Comparison of ENCODE assay signal across 9 cellular contexts in genomic region chr2:119407430-119408220, GRCh38. TPM values are rescaled to one million over a fixed set of nuclear protein-coding genes. Genes with fewer than 3 reads are reported as not detected.
DNase-seq lines count a peak whose midpoint lies in the region; ATAC-seq and TF ChIP-seq lines count a peak whose summit lies in the region.
"Had no signal": no experiment of that assay in that cellular context is flagged by ENCODE, and none has a peak within 500 bp of the region (broad histone marks: within the 10 kb centered on the region; RNA-seq: fewer than 3 reads in every experiment).

No MANE protein-coding gene starts in this region.

- H3K23ac ChIP-seq in neuronal stem cell (ENCODE audit: low read depth, low read length, poor library complexity) = no peak overlapping the region

- no peak overlapping the region for H3K27ac Mint-ChIP-seq in WTC11
- H3K27ac Mint-ChIP-seq: stimulated activated naive CD8-positive, alpha-beta T cell treated with anti-CD3 and anti-CD28 coated beads, Interleukin-15, Interleukin-2, amounts not matched to agents 100 ng/mL and 50 ng/mL, for 24 hours had no signal

- H2AK5ac ChIP-seq in neuronal stem cell (ENCODE audit: low read depth, low read length) = no peak overlapping the region

- H2BK5ac ChIP-seq in neuronal stem cell (ENCODE audit: low read length) = no peak overlapping the region

- peaks cover 0 to 5% (median 0%) of the 10 kb centered on the region in 3 experiments for H3K27me3 ChIP-seq in neuronal stem cell (ENCODE audit: control insufficient read depth in 3 of 3, insufficient read depth in 3 of 3, low read depth in 1 of 3, low read length in 3 of 3)

- WGBS in neuronal stem cell (ENCODE audit: extremely low coverage in 2 of 2, insufficient read length in 2 of 2, insufficient replicate concordance in 1 of 2), 2 donors = no CpG with 5 or more reads among the region's 7 CpGs

- H4K8ac ChIP-seq in neuronal stem cell (ENCODE audit: low read depth, low read length) = no peak overlapping the region

- H3K4me3 Mint-ChIP-seq in WTC11 = no peak overlapping the region
- H3K4me3 Mint-ChIP-seq: stimulated activated naive CD8-positive, alpha-beta T cell treated with anti-CD3 and anti-CD28 coated beads, Interleukin-15, Interleukin-2, amounts not matched to agents 100 ng/mL and 50 ng/mL, for 24 hours had no signal

- no peaks in the 10 kb centered on the region for H3K4me1 ChIP-seq in neuronal stem cell (ENCODE audit: control insufficient read depth in 2 of 2, insufficient read depth in 1 of 2, low read depth in 1 of 2, low read length in 2 of 2)

- H2AFZ ChIP-seq in neuronal stem cell (ENCODE audit: low read length) = no peak overlapping the region

- H3K4me3 ChIP-seq in neuronal stem cell (ENCODE audit: low read length in 2 of 2) = peak overlapping the region in 1 of 2 donors; percentile 13

- H2BK15ac ChIP-seq in neuronal stem cell (ENCODE audit: low read length) = no peak overlapping the region

- H3K4ac ChIP-seq in neuronal stem cell (ENCODE audit: low read length) = no peak overlapping the region

- no peak overlapping the region for H3K9ac ChIP-seq in neuronal stem cell (ENCODE audit: low read depth, low read length, poor library complexity)

- no peaks in the 10 kb centered on the region for H3K79me1 ChIP-seq in neuronal stem cell (ENCODE audit: low read depth, low read length)

- CTCF ChIA-PET in WTC11 (lab: Charles Lee) = interaction anchor here (0.7 to 16.3 kb wide), 11 partner anchors 9 to 358 kb away, joined by 3 to 145 read pairs (median 4); partner anchors contain the start of genes DBI and TMEM37

- TF ChIP-seq CTCF in WTC11 (IDR thresholded peaks at IDR 0.05) = peak; percentile 73

- H3K36me3 ChIP-seq in neuronal stem cell (replicated peaks in 1 of 2; ENCODE audit: control insufficient read depth in 2 of 2, insufficient read depth in 2 of 2, low read length in 2 of 2) = no peaks in the 10 kb centered on the region

- ATAC-seq in GM21528 (IDR thresholded peaks at IDR 0.05; ENCODE audit: low FRiP score, unreplicated experiment) = peak; percentile 87
- ATAC-seq in WTC11 = peak; percentile 82
- ATAC-seq in HG02840 (IDR thresholded peaks at IDR 0.05; ENCODE audit: low FRiP score, unreplicated experiment) = no peak

- POLR2A ChIA-PET in WTC11 (lab: Charles Lee) = no interaction called here

- no peak overlapping the region for H3K18ac ChIP-seq in neuronal stem cell (ENCODE audit: low read length)

- H3K9me3 Mint-ChIP-seq in WTC11 = peaks cover 4% of the 10 kb centered on the region; the same call in 1 of the 2 replicates
- H3K9me3 Mint-ChIP-seq: stimulated activated naive CD8-positive, alpha-beta T cell treated with anti-CD3 and anti-CD28 coated beads, Interleukin-15, Interleukin-2, amounts not matched to agents 100 ng/mL and 50 ng/mL, for 24 hours had no signal

- H3K4me1 Mint-ChIP-seq in WTC11 = peaks cover 8% of the 10 kb centered on the region

- H3K27ac ChIP-seq in neuronal stem cell (replicated peaks; ENCODE audit: low read length) = no peak overlapping the region

- H2BK120ac ChIP-seq in neuronal stem cell (ENCODE audit: low read depth, low read length) = no peak overlapping the region

- no peaks in the 10 kb centered on the region; the same call in 1 of the 2 replicates for H3K27me3 Mint-ChIP-seq in WTC11 (ENCODE audit: low read depth)

- no peak overlapping the region for H4K91ac ChIP-seq in neuronal stem cell (ENCODE audit: low read depth, low read length, poor library complexity)

- H3K14ac ChIP-seq in neuronal stem cell (ENCODE audit: low read length) = no peak overlapping the region

- H3K9me3 ChIP-seq in neuronal stem cell (replicated peaks in 1 of 2; ENCODE audit: control insufficient read depth in 2 of 2, insufficient read depth in 1 of 2, low read depth in 1 of 2, low read length in 2 of 2) = no peaks in the 10 kb centered on the region

- no peak overlapping the region for H3K4me2 ChIP-seq in neuronal stem cell (ENCODE audit: insufficient read depth, low read length, poor library complexity, severe bottlenecking)

- H3K36me3 Mint-ChIP-seq in WTC11 = no peaks in the 10 kb centered on the region

- H2BK12ac ChIP-seq in neuronal stem cell (ENCODE audit: low read length) = no peak overlapping the region

- DNase-seq in NCI-H1436 (lab: John Stamatoyannopoulos, UW) = peak; percentile 39
- DNase-seq in NCI-H1436 treated with DMSO at 0.1 percent for 48 hours (lab: John Stamatoyannopoulos, UW) = no peak
- DNase-seq in NCI-H128 (lab: John Stamatoyannopoulos, UW; ENCODE audit: unreplicated experiment) = peak; percentile 13
- DNase-seq in WTC11 (ENCODE audit: low spot score) = peak; percentile 52
- peak; percentile 56 for DNase-seq in fibroblast of the conjunctiva (ENCODE audit: low read depth)
- DNase-seq in neuronal stem cell (ENCODE audit: low spot score) = peak; percentile 61

TF ChIP-seq in WTC11, 78 proteins besides CTCF, POLR2A, EP300 and RAD21 (continues in another document):
- TF ChIP-seq ETV6 (CRISPR knock-in tag; IDR thresholded peaks at IDR 0.05) = no peak
- no peak for TF ChIP-seq HMGA2 (CRISPR knock-in tag; IDR thresholded peaks at IDR 0.05)
- no peak for TF ChIP-seq MXD4 (CRISPR knock-in tag; IDR thresholded peaks at IDR 0.05; ENCODE audit: borderline replicate concordance)
- TF ChIP-seq ZBTB43 (CRISPR knock-in tag; IDR thresholded peaks at IDR 0.05) = no peak
- no peak for TF ChIP-seq ZNF317 (CRISPR knock-in tag; IDR thresholded peaks at IDR 0.05; ENCODE audit: borderline replicate concordance, low read depth)
- no peak for TF ChIP-seq PREB (CRISPR knock-in tag; IDR thresholded peaks at IDR 0.05; ENCODE audit: borderline replicate concordance)
- TF ChIP-seq ZNF532 (CRISPR knock-in tag; IDR thresholded peaks at IDR 0.05; ENCODE audit: borderline replicate concordance) = no peak
- TF ChIP-seq JUN (CRISPR knock-in tag; IDR thresholded peaks at IDR 0.05) = no peak
- TF ChIP-seq TEAD1 (CRISPR knock-in tag; IDR thresholded peaks at IDR 0.05) = no peak
- no peak for TF ChIP-seq MLX (CRISPR knock-in tag; IDR thresholded peaks at IDR 0.05)
- no peak for TF ChIP-seq ZNF671 (CRISPR knock-in tag; IDR thresholded peaks at IDR 0.05)

RNA-seq across cellular contexts. Expression of gene TMEM37, which starts 24.0 kb away (rescaled TPM):
- total RNA-seq in WTC11 (2021) = 7.6 to 9.6 TPM (median 8.5 TPM) in 3 replicates
- polyA plus RNA-seq in neuronal stem cell (2013, experiment 1 of 2) = 0.71 TPM
- 0.58 TPM for polyA plus RNA-seq in neuronal stem cell (2013, experiment 2 of 2)

RNA-seq across cellular contexts. Expression of gene DBI, which starts 40.8 kb away (rescaled TPM):
- 146 to 158 TPM (median 150 TPM) in 3 replicates for total RNA-seq in WTC11 (2021)
- polyA plus RNA-seq in neuronal stem cell (2013, experiment 1 of 2) = 678 TPM
- 678 TPM for polyA plus RNA-seq in neuronal stem cell (2013, experiment 2 of 2)

RNA-seq across cellular contexts. Expression of gene C2orf76, which starts 41.0 kb away (rescaled TPM):
- 4.4 to 5.2 TPM (median 4.6 TPM) in 3 replicates for total RNA-seq in WTC11 (2021)
- 20.8 TPM for polyA plus RNA-seq in neuronal stem cell (2013, experiment 1 of 2)
- polyA plus RNA-seq in neuronal stem cell (2013, experiment 2 of 2) = 21.6 TPM
